Comparison of ENCODE assay signal across 20 cellular contexts in genomic region chr3:84128024-84128423, GRCh38.
A peak's percentile ranks its signal among the peaks of the same experiment; 100 is the strongest.
DNase-seq lines count a peak whose midpoint lies in the region; ATAC-seq, FAIRE-seq and TF ChIP-seq lines count a peak whose summit lies in the region.
"Had no signal": no experiment of that assay in that cellular context is flagged by ENCODE, and none has a peak within 500 bp of the region (broad histone marks: within the 10 kb centered on the region; RNA-seq: fewer than 3 reads in every experiment).

No MANE protein-coding gene starts in this region.

- H3K4me3 ChIP-seq in OCI-LY3 (ENCODE audit: low read length) (no peak overlapping the region), mesendoderm (ENCODE audit: low read length) (no peak overlapping the region), neuronal stem cell (ENCODE audit: low read length in 2 of 2) (no peak overlapping the region)
- H3K4me3 ChIP-seq: BLaER1, GM12878 had no signal

- H2AFZ ChIP-seq in OCI-LY3 (ENCODE audit: low read depth, low read length) (peak overlapping the region; percentile 19; the same call in 1 of the 2 replicates), neuronal stem cell (ENCODE audit: low read length) (peak overlapping the region; percentile 34)

- no peak overlapping the region for H3K27ac ChIP-seq in OCI-LY3 (ENCODE audit: low read length)
- no peak overlapping the region for H3K27ac ChIP-seq in mesendoderm (ENCODE audit: low read depth, low read length)
- H3K27ac ChIP-seq in neuronal stem cell (replicated peaks; ENCODE audit: low read length) = peak overlapping the region; percentile 7
- H3K27ac ChIP-seq: BLaER1, C4-2B had no signal

- no peaks in the 10 kb centered on the region for H3K79me2 ChIP-seq in OCI-LY3 (ENCODE audit: low read length)
- H3K79me2 ChIP-seq in mesendoderm (ENCODE audit: control insufficient read depth, insufficient read depth, low read length) = no peaks in the 10 kb centered on the region

- H2BK12ac ChIP-seq in neuronal stem cell (ENCODE audit: low read length) = no peak overlapping the region

- H3K36me3 Mint-ChIP-seq in stimulated activated naive B cell treated with anti-CD40 and anti-IgM and Interleukin-4, amounts not matched to agents 10 μg/mL and 1 μg/mL and 100 μg/mL, for 72 hours = no peaks in the 10 kb centered on the region
- no peaks in the 10 kb centered on the region for H3K36me3 Mint-ChIP-seq in activated CD8-positive, alpha-beta memory T cell treated with anti-CD3 and anti-CD28 coated beads, Interleukin-2, amount 10 ng/mL, durations not matched to agents 7 days and 5 days
- H3K36me3 Mint-ChIP-seq: CD4-positive, CD25-positive, alpha-beta regulatory T cell; CD8-positive, alpha-beta T cell had no signal

- in situ Hi-C loops in G401 (cut with HindIII; ENCODE audit: low sequenced_read_pairs) = no loop called here

- FAIRE-seq in urothelium cell line (lab: Jason Lieb, UNC) = no peak
- FAIRE-seq: GM12878, H1 had no signal

- H3K9ac ChIP-seq in OCI-LY3 (ENCODE audit: low read length) (no peak overlapping the region), mesendoderm (ENCODE audit: low read length) (no peak overlapping the region), neuronal stem cell (ENCODE audit: low read depth, low read length, poor library complexity) (no peak overlapping the region)
- H3K9ac ChIP-seq: BLaER1 had no signal

- H3K36me3 ChIP-seq in OCI-LY3 (replicated peaks; ENCODE audit: low read depth, low read length) (no peaks in the 10 kb centered on the region), mesendoderm (ENCODE audit: control insufficient read depth, insufficient read depth, low read length) (no peaks in the 10 kb centered on the region), neuronal stem cell (replicated peaks in 1 of 2; ENCODE audit: control insufficient read depth in 2 of 2, insufficient read depth in 2 of 2, low read length in 2 of 2) (no peaks in the 10 kb centered on the region)
- H3K36me3 ChIP-seq: BLaER1 had no signal

- no peak overlapping the region for H2BK120ac ChIP-seq in mesendoderm (ENCODE audit: low read depth, low read length)
- H2BK120ac ChIP-seq in neuronal stem cell (ENCODE audit: low read depth, low read length) = no peak overlapping the region

- H2BK15ac ChIP-seq in mesendoderm (replicated peaks; ENCODE audit: low read depth) = no peak overlapping the region
- H2BK15ac ChIP-seq in neuronal stem cell (ENCODE audit: low read length) = no peak overlapping the region

- H3K14ac ChIP-seq in neuronal stem cell (ENCODE audit: low read length) = no peak overlapping the region

- no peak overlapping the region for H2BK5ac ChIP-seq in mesendoderm (ENCODE audit: low read length)
- H2BK5ac ChIP-seq in neuronal stem cell (ENCODE audit: low read length) = no peak overlapping the region

- H3K79me1 ChIP-seq in mesendoderm (ENCODE audit: low read length) (no peaks in the 10 kb centered on the region), neuronal stem cell (ENCODE audit: low read depth, low read length) (no peaks in the 10 kb centered on the region)

- DNase-seq in G401 (ENCODE audit: low spot score) = peak; percentile 7
- no peak for DNase-seq in mesendoderm
- no peak for DNase-seq in neuronal stem cell (ENCODE audit: low spot score)
- DNase-seq in stimulated activated naive B cell treated with anti-CD40 and anti-IgM and Interleukin-4, amounts not matched to agents 10 μg/mL and 1 μg/mL and 100 μg/mL, for 72 hours = no peak
- no peak for DNase-seq in urothelium cell line (ENCODE audit: low spot score)
- DNase-seq in activated CD8-positive, alpha-beta memory T cell treated with anti-CD3 and anti-CD28 coated beads, Interleukin-2, amount 10 ng/mL, durations not matched to agents 7 days and 5 days = no peak
- DNase-seq: Caco-2; CD4-positive, CD25-positive, alpha-beta regulatory T cell; CD8-positive, alpha-beta T cell; DMS153; DND-41; GDM1; H7; HCEC 1CT had no signal

- H3K56ac ChIP-seq in mesendoderm (ENCODE audit: low read length) = no peak overlapping the region

- H3K4me1 Mint-ChIP-seq in stimulated activated naive B cell treated with anti-CD40 and anti-IgM and Interleukin-4, amounts not matched to agents 10 μg/mL and 1 μg/mL and 100 μg/mL, for 72 hours = no peaks in the 10 kb centered on the region
- H3K4me1 Mint-ChIP-seq in activated CD8-positive, alpha-beta memory T cell treated with anti-CD3 and anti-CD28 coated beads, Interleukin-2, amount 10 ng/mL, durations not matched to agents 7 days and 5 days = no peaks in the 10 kb centered on the region
- H3K4me1 Mint-ChIP-seq: B cell; CD4-positive, CD25-positive, alpha-beta regulatory T cell had no signal

- H3K4me2 ChIP-seq in OCI-LY3 (ENCODE audit: low read length) = no peak overlapping the region
- no peak overlapping the region for H3K4me2 ChIP-seq in mesendoderm (ENCODE audit: low read length)
- H3K4me2 ChIP-seq in neuronal stem cell (ENCODE audit: insufficient read depth, low read length, poor library complexity, severe bottlenecking) = no peak overlapping the region
- H3K4me2 ChIP-seq: BLaER1 had no signal

- no peak overlapping the region for H2AK5ac ChIP-seq in mesendoderm (ENCODE audit: low read length)
- H2AK5ac ChIP-seq in neuronal stem cell (ENCODE audit: low read depth, low read length) = no peak overlapping the region

- H4K91ac ChIP-seq in neuronal stem cell (ENCODE audit: low read depth, low read length, poor library complexity) = no peak overlapping the region

- WGBS in mesendoderm (ENCODE audit: extremely low coverage, insufficient coverage, low lambda C conversion rate) = no CpG with 5 or more reads among the region's 2 CpGs
- no CpG with 5 or more reads among the region's 2 CpGs for WGBS in neuronal stem cell (ENCODE audit: extremely low coverage in 2 of 2, insufficient read length in 2 of 2, insufficient replicate concordance in 1 of 2), 2 donors

- no peak overlapping the region for H3K23ac ChIP-seq in mesendoderm (ENCODE audit: low read length)
- H3K23ac ChIP-seq in neuronal stem cell (ENCODE audit: low read depth, low read length, poor library complexity) = no peak overlapping the region

- H3K18ac ChIP-seq in mesendoderm (ENCODE audit: low read length) (no peak overlapping the region), neuronal stem cell (ENCODE audit: low read length) (no peak overlapping the region)

- no peaks in the 10 kb centered on the region for H3K27me3 ChIP-seq in OCI-LY3 (ENCODE audit: low read depth, low read length)
- H3K27me3 ChIP-seq in mesendoderm (ENCODE audit: insufficient read depth, low read length, poor library complexity) = no peaks in the 10 kb centered on the region
- H3K27me3 ChIP-seq in neuronal stem cell (ENCODE audit: control insufficient read depth in 3 of 3, insufficient read depth in 3 of 3, low read depth in 1 of 3, low read length in 3 of 3) = no peaks in the 10 kb centered on the region
- H3K27me3 ChIP-seq: BLaER1 had no signal

- peaks cover 0 to 5% of the 10 kb centered on the region in 2 donors for H3K9me3 Mint-ChIP-seq in stimulated activated naive B cell treated with anti-CD40 and anti-IgM and Interleukin-4, amounts not matched to agents 10 μg/mL and 1 μg/mL and 100 μg/mL, for 72 hours
- no peaks in the 10 kb centered on the region for H3K9me3 Mint-ChIP-seq in activated CD8-positive, alpha-beta memory T cell treated with anti-CD3 and anti-CD28 coated beads, Interleukin-2, amount 10 ng/mL, durations not matched to agents 7 days and 5 days (ENCODE audit: low read depth)

- TF ChIP-seq CTCF in OCI-LY3 (IDR thresholded peaks at IDR 0.05; ENCODE audit: low read depth, low read length) = no peak

- no peak overlapping the region for H3K27ac Mint-ChIP-seq in stimulated activated naive B cell treated with anti-CD40 and anti-IgM and Interleukin-4, amounts not matched to agents 10 μg/mL and 1 μg/mL and 100 μg/mL, for 72 hours
- H3K27ac Mint-ChIP-seq in activated CD8-positive, alpha-beta memory T cell treated with anti-CD3 and anti-CD28 coated beads, Interleukin-2, amount 10 ng/mL, durations not matched to agents 7 days and 5 days = no peak overlapping the region
- H3K27ac Mint-ChIP-seq: B cell; CD4-positive, CD25-positive, alpha-beta regulatory T cell; CD8-positive, alpha-beta T cell had no signal

- ATAC-seq in stimulated activated naive B cell treated with anti-CD40 and anti-IgM and Interleukin-4, amounts not matched to agents 10 μg/mL and 1 μg/mL and 100 μg/mL, for 72 hours (replicated peaks) = no peak
- no peak for ATAC-seq in activated CD8-positive, alpha-beta memory T cell treated with anti-CD3 and anti-CD28 coated beads, Interleukin-2, amount 10 ng/mL, durations not matched to agents 7 days and 5 days
- ATAC-seq: CD8-positive, alpha-beta T cell; GM12878 had no signal

- H4K5ac ChIP-seq in mesendoderm (ENCODE audit: low read length) = no peak overlapping the region

- CTCF ChIA-PET in activated CD8-positive, alpha-beta memory T cell treated with anti-CD3 and anti-CD28 coated beads, Interleukin-2, amount 10 ng/mL, durations not matched to agents 7 days and 5 days (lab: Charles Lee) = no interaction called here

- no peaks in the 10 kb centered on the region for H3K4me1 ChIP-seq in OCI-LY3 (ENCODE audit: low read length)
- H3K4me1 ChIP-seq in mesendoderm (ENCODE audit: control insufficient read depth, low read depth, low read length) = no peaks in the 10 kb centered on the region
- peaks cover 0 to 2% of the 10 kb centered on the region in 2 donors for H3K4me1 ChIP-seq in neuronal stem cell (ENCODE audit: control insufficient read depth in 2 of 2, insufficient read depth in 1 of 2, low read depth in 1 of 2, low read length in 2 of 2)
- H3K4me1 ChIP-seq: BLaER1, Caco-2 had no signal

- H3K9me3 ChIP-seq in OCI-LY3 (ENCODE audit: insufficient read depth, low read length) (0 out of 2 replicates have a peak, but pooled peaks cover 3% of the 10 kb centered on the region), neuronal stem cell (replicated peaks in 1 of 2; ENCODE audit: control insufficient read depth in 2 of 2, insufficient read depth in 1 of 2, low read depth in 1 of 2, low read length in 2 of 2) (peaks cover 0 to 5% of the 10 kb centered on the region in 2 donors)
- H3K9me3 ChIP-seq: Caco-2 had no signal

- H4K8ac ChIP-seq in mesendoderm (ENCODE audit: low read depth, low read length) = peak overlapping the region; percentile 13
- no peak overlapping the region for H4K8ac ChIP-seq in neuronal stem cell (ENCODE audit: low read depth, low read length)

- H4K20me1 ChIP-seq in OCI-LY3 (ENCODE audit: insufficient read depth, low read length) = no peaks in the 10 kb centered on the region
- H4K20me1 ChIP-seq: BLaER1 had no signal

- no peak overlapping the region for H3K4me3 Mint-ChIP-seq in stimulated activated naive B cell treated with anti-CD40 and anti-IgM and Interleukin-4, amounts not matched to agents 10 μg/mL and 1 μg/mL and 100 μg/mL, for 72 hours
- no peak overlapping the region for H3K4me3 Mint-ChIP-seq in activated CD8-positive, alpha-beta memory T cell treated with anti-CD3 and anti-CD28 coated beads, Interleukin-2, amount 10 ng/mL, durations not matched to agents 7 days and 5 days
- H3K4me3 Mint-ChIP-seq: B cell; CD4-positive, CD25-positive, alpha-beta regulatory T cell; CD8-positive, alpha-beta T cell had no signal

- H3K4ac ChIP-seq in mesendoderm (ENCODE audit: low read depth, low read length) = no peak overlapping the region
- no peak overlapping the region for H3K4ac ChIP-seq in neuronal stem cell (ENCODE audit: low read length)

- H3K27me3 Mint-ChIP-seq in stimulated activated naive B cell treated with anti-CD40 and anti-IgM and Interleukin-4, amounts not matched to agents 10 μg/mL and 1 μg/mL and 100 μg/mL, for 72 hours = no peaks in the 10 kb centered on the region
- H3K27me3 Mint-ChIP-seq in activated CD8-positive, alpha-beta memory T cell treated with anti-CD3 and anti-CD28 coated beads, Interleukin-2, amount 10 ng/mL, durations not matched to agents 7 days and 5 days = no peaks in the 10 kb centered on the region
- H3K27me3 Mint-ChIP-seq: B cell; CD4-positive, CD25-positive, alpha-beta regulatory T cell had no signal
